Comparison of ENCODE assay signal across 12 cellular contexts in the genomic region with DNA sequence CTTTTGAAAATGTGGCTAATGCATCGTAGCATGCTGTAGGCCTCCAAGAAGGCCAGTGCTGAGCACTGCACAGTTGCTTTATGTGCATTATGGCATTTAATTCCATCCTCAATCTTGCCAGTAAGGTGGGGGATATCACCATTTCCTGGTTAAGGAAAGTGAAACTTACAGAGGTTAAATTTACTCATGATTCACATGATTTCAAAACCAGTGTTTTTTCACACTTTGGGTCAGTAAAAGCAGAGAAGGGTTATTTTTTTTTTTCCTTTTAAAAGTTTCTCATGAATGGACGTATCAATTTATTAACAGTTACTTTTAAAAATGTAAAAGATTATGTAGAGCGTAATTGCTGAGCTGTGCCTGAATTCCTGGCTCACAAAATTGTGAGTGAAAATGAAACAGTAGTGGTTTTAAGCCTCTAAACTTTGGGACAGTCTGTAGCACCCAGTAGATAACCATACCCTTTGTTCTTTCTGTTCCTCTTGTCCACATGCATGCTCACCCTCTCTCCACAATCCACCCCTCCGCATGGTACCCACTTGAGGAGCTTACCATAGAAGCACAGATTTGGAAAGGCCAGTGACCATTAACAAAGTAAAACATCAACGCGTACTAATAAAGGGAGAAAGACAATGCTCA. TPM values are rescaled to one million over a fixed set of nuclear protein-coding genes. Genes with fewer than 3 reads are reported as not detected.
DNase-seq lines count a peak whose midpoint lies in the region; ATAC-seq and TF ChIP-seq lines count a peak whose summit lies in the region.
"Had no signal": no experiment of that assay in that cellular context is flagged by ENCODE, and none has a peak within 500 bp of the region (broad histone marks: within the 10 kb centered on the region; RNA-seq: fewer than 3 reads in every experiment).

No MANE protein-coding gene starts in this region.

- TF ChIP-seq CTCF in GM10248 (IDR thresholded peaks at IDR 0.05; ENCODE audit: control extremely low read depth, extremely low read depth, low read depth, missing control alignments): no peak
- TF ChIP-seq CTCF in esophagus squamous epithelium (IDR thresholded peaks at IDR 0.05): no peak

- no peaks in the 10 kb centered on the region for H3K27me3 ChIP-seq in esophagus squamous epithelium
- H3K27me3 ChIP-seq: body of pancreas had no signal

- CTCF ChIA-PET in GM10248 (lab: Yijun Ruan, JAX): no interaction called here

- H3K27me3 Mint-ChIP-seq in dendritic cell treated with granulocyte-macrophage colony-stimulating factor and Interleukin-4, amounts not matched to agents 40 ng/mL and 50 ng/mL, for 4 days: no peaks in the 10 kb centered on the region

- no peaks in the 10 kb centered on the region for H3K36me3 Mint-ChIP-seq in dendritic cell treated with granulocyte-macrophage colony-stimulating factor and Interleukin-4, amounts not matched to agents 40 ng/mL and 50 ng/mL, for 4 days (ENCODE audit: low read depth)

- peak; percentile 77 for ATAC-seq in GM19438 (IDR thresholded peaks at IDR 0.05; ENCODE audit: low read depth, unreplicated experiment)
- peak; percentile 69 for ATAC-seq in HG03342 (IDR thresholded peaks at IDR 0.05; ENCODE audit: unreplicated experiment)
- no peak for ATAC-seq in activated CD4-positive, CD25-positive, alpha-beta regulatory T cell treated with anti-CD3 and anti-CD28 coated beads, Interleukin-2, amount 50 U/mL, for 24 hours

- H3K4me1 Mint-ChIP-seq in dendritic cell treated with granulocyte-macrophage colony-stimulating factor and Interleukin-4, amounts not matched to agents 40 ng/mL and 50 ng/mL, for 4 days (ENCODE audit: low read depth): peaks cover 30% of the 10 kb centered on the region

- H3K27ac Mint-ChIP-seq in dendritic cell treated with granulocyte-macrophage colony-stimulating factor and Interleukin-4, amounts not matched to agents 40 ng/mL and 50 ng/mL, for 4 days: peak overlapping the region; percentile 38

- no peak for TF ChIP-seq POLR2A in esophagus squamous epithelium (IDR thresholded peaks at IDR 0.05)

- WGBS in esophagus squamous epithelium, 2 donors: 70 to 91% methylated on average over 6 of the region's 6 CpGs

- no peaks in the 10 kb centered on the region for H3K9me3 Mint-ChIP-seq in dendritic cell treated with granulocyte-macrophage colony-stimulating factor and Interleukin-4, amounts not matched to agents 40 ng/mL and 50 ng/mL, for 4 days

- no peak overlapping the region for H3K4me3 ChIP-seq in esophagus squamous epithelium
- H3K4me3 ChIP-seq: body of pancreas had no signal

- no peak overlapping the region for H3K4me3 Mint-ChIP-seq in dendritic cell treated with granulocyte-macrophage colony-stimulating factor and Interleukin-4, amounts not matched to agents 40 ng/mL and 50 ng/mL, for 4 days

- intact Hi-C loops in dendritic cell treated with granulocyte-macrophage colony-stimulating factor and Interleukin-4, amounts not matched to agents 40 ng/mL and 50 ng/mL, for 4 days (cut with micrococcal nuclease): no loop called here
- intact Hi-C loops in esophagus squamous epithelium (cut with DNase I): no loop called here

- H3K4me1 ChIP-seq in esophagus squamous epithelium: no peaks in the 10 kb centered on the region

- DNase-seq in GM10248 (ENCODE audit: extremely low spot score): peak; percentile 21
- DNase-seq in NCI-H1694 (lab: John Stamatoyannopoulos, UW): no peak
- no peak for DNase-seq in esophagus squamous epithelium (lab: John Stamatoyannopoulos, UW)
- no peak for DNase-seq in C1 segment of cervical spinal cord (lab: John Stamatoyannopoulos, UW)
- DNase-seq: NCI-H1092 treated with DMSO at 0.1 percent for 48 hours, SK-N-SH, trophoblast cell had no signal

- no peaks in the 10 kb centered on the region for H3K36me3 ChIP-seq in esophagus squamous epithelium

- H3K27ac ChIP-seq in esophagus squamous epithelium: no peak overlapping the region

- no peaks in the 10 kb centered on the region for H3K9me3 ChIP-seq in esophagus squamous epithelium
- H3K9me3 ChIP-seq: body of pancreas, SK-N-SH had no signal

- POLR2A ChIA-PET in GM10248 (lab: Yijun Ruan, JAX): no interaction called here

RNA-seq across cellular contexts. Expression of gene MAST4, which starts 21.1 kb away (rescaled TPM):
- 100 to 1,000 TPM in 2 of 4 donors, 10 to 100 TPM in 2; 55.3 to 148 (median 110) TPM for total RNA-seq in esophagus squamous epithelium

Comparison
In these comparisons a context has a peak if more than half of its experiments do, and no peak if none do; other contexts are left out.
1. ATAC-seq: peak in GM19438 (single experiment) and HG03342 (single experiment); none in activated CD4-positive, CD25-positive, alpha-beta regulatory T cell treated with anti-CD3 and anti-CD28 coated beads, Interleukin-2, amount 50 U/mL, for 24 hours (0 of 2).